Comparison of ENCODE assay signal across 8 cellular contexts in the genomic region with DNA sequence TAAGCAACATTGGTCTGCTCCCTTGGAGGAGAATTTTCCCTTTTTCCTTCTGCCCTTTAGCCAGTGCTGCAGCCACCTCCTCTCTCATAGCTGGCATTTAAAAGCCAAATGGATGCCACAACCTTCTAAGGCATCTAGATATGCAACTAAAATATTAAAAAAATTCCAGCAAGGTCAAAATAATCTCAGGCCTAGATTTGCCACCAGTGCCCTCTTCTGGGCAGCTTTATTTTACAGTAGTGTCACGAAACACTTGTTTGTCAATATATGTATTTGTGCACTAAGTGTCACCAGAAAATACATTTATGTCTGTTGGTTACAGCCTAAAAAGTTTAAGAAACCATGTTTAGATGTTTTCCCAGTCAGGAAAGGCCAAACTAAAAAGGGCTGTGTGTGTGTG. TPM values are rescaled to one million over a fixed set of nuclear protein-coding genes. Genes with fewer than 3 reads are reported as not detected.
DNase-seq lines count a peak whose midpoint lies in the region; ATAC-seq and TF ChIP-seq lines count a peak whose summit lies in the region.
"Not testable (repeated sequence)": the region's sequence is repeated elsewhere in the genome, so short reads cannot be mapped to it uniquely, and the experiment has no call there.

No MANE protein-coding gene starts in this region.

- intact Hi-C loops in left ventricle myocardium superior (cut with micrococcal nuclease); sciatic nerve (cut with DNase I): not testable (repeated sequence)

- not testable (repeated sequence) for H3K4me2 ChIP-seq in OCI-LY3 (ENCODE audit: low read length)

- H3K9ac ChIP-seq in OCI-LY3 (ENCODE audit: low read length) = not testable (repeated sequence)

- H3K79me2 ChIP-seq in OCI-LY3 (ENCODE audit: low read length) = not testable (repeated sequence)

- in situ Hi-C loops in astrocyte of the spinal cord (cut with HindIII; ENCODE audit: low sequenced_read_pairs) = not testable (repeated sequence)

- H3K27ac ChIP-seq in OCI-LY3 (ENCODE audit: low read length) = not testable (repeated sequence)

- H2AFZ ChIP-seq in OCI-LY3 (ENCODE audit: low read depth, low read length) = not testable (repeated sequence)

- H3K4me1 ChIP-seq in OCI-LY3 (ENCODE audit: low read length) = peaks cover 28% of the 10 kb centered on the region

- H3K9me3 ChIP-seq in OCI-LY3 (ENCODE audit: insufficient read depth, low read length) = not testable (repeated sequence)

- H3K36me3 ChIP-seq in OCI-LY3 (replicated peaks; ENCODE audit: low read depth, low read length) = not testable (repeated sequence)

- peak; percentile 15 for DNase-seq in AG10803 (ENCODE audit: low read depth)
- DNase-seq in GM12865 (ENCODE audit: low read depth); LNCaP clone FGC (ENCODE audit: low read depth); astrocyte of the spinal cord (ENCODE audit: low read depth, low spot score); epithelial cell of esophagus (ENCODE audit: low read depth); left ventricle myocardium superior; sciatic nerve (ENCODE audit: low spot score): not testable (repeated sequence)

- H3K4me3 ChIP-seq in AG10803 (ENCODE audit: low read length); GM12865 (ENCODE audit: low read depth, low read length); LNCaP clone FGC (ENCODE audit: low read depth, low read length); OCI-LY3 (ENCODE audit: low read length); astrocyte of the spinal cord (ENCODE audit: low read depth, low read length); epithelial cell of esophagus (ENCODE audit: low read length): not testable (repeated sequence)

- peak; percentile 64 for ATAC-seq in left ventricle myocardium superior
- peak; percentile 20 for ATAC-seq in sciatic nerve

- not testable (repeated sequence) for H3K27me3 ChIP-seq in OCI-LY3 (ENCODE audit: low read depth, low read length)

- not testable (repeated sequence) for H4K20me1 ChIP-seq in OCI-LY3 (ENCODE audit: insufficient read depth, low read length)

- TF ChIP-seq CTCF in AG10803 (conservative IDR thresholded peaks at IDR 0.05; ENCODE audit: low read length) = peak; percentile 39
- peak; percentile 4 for TF ChIP-seq CTCF in GM12865 (IDR thresholded peaks at IDR 0.05; ENCODE audit: insufficient read depth, low read depth, low read length, missing control alignments)
- TF ChIP-seq CTCF in LNCaP clone FGC (IDR thresholded peaks at IDR 0.05; ENCODE audit: control insufficient read depth, extremely low read depth, insufficient read depth) = peak; percentile 41
- TF ChIP-seq CTCF in OCI-LY3 (IDR thresholded peaks at IDR 0.05; ENCODE audit: low read depth, low read length) = peak; percentile 36
- peak; percentile 36 for TF ChIP-seq CTCF in astrocyte of the spinal cord (IDR thresholded peaks at IDR 0.05; ENCODE audit: low read depth, low read length)
- peak; percentile 14 for TF ChIP-seq CTCF in epithelial cell of esophagus (IDR thresholded peaks at IDR 0.05; ENCODE audit: insufficient read depth, low read depth, low read length, missing control alignments)

RNA-seq across cellular contexts. Expression of a gene that starts 19.7 kb away (rescaled TPM):
- 5.0 TPM for total RNA-seq in left ventricle myocardium superior
- 15.6 TPM for total RNA-seq in sciatic nerve
